8 cellular contexts compared by ENCODE assay signal in the genomic region with DNA sequence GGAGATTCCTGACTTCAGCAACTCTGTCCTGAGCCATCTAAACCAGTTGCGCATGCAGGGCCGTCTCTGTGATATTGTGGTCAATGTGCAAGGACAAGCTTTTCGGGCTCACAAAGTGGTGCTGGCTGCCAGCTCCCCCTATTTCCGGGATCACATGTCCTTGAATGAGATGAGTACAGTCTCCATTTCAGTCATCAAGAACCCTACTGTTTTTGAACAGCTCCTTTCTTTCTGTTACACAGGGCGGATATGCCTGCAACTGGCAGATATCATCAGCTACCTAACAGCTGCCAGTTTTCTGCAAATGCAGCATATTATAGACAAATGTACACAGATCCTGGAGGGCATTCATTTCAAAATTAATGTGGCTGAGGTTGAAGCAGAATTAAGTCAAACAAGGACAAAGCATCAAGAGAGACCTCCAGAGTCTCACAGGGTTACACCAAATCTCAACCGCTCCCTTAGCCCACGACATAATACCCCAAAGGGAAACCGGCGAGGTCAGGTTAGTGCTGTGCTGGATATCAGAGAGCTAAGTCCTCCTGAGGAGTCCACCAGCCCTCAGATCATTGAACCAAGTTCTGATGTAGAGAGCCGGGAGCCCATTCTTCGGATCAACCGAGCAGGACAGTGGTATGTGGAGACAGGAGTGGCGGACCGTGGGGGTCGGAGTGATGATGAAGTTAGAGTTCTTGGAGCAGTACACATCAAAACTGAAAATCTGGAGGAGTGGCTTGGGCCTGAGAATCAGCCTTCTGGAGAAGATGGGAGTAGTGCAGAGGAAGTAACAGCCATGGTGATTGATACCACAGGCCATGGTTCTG. TPM values are rescaled to one million over a fixed set of nuclear protein-coding genes. Genes with fewer than 3 reads are reported as not detected.
DNase-seq lines count a peak whose midpoint lies in the region; ATAC-seq and TF ChIP-seq lines count a peak whose summit lies in the region.

No MANE protein-coding gene starts in this region.

- peak overlapping the region in 1 of 10 donors; percentile 17 for H3K4me3 ChIP-seq in heart right ventricle
- peak overlapping the region; percentile 90 for H3K4me3 ChIP-seq in OCI-LY3 (ENCODE audit: low read length)
- no peak overlapping the region for H3K4me3 ChIP-seq in thymus (ENCODE audit: low read length)
- H3K4me3 ChIP-seq in hepatocyte: no peak overlapping the region
- no peak overlapping the region for H3K4me3 ChIP-seq in HAP-1

- no peak for TF ChIP-seq CTCF in heart right ventricle (IDR thresholded peaks at IDR 0.05)
- no peak for TF ChIP-seq CTCF in OCI-LY3 (IDR thresholded peaks at IDR 0.05; ENCODE audit: low read depth, low read length)
- TF ChIP-seq CTCF in hepatocyte (IDR thresholded peaks at IDR 0.05; ENCODE audit: poor library complexity): no peak

- no peak for ATAC-seq in heart right ventricle
- ATAC-seq in left cardiac atrium: no peak

- H3K36me3 ChIP-seq in heart right ventricle (peaks cover 0 to 64% (median 12%) of the 10 kb centered on the region in 9 donors), OCI-LY3 (replicated peaks; ENCODE audit: low read depth, low read length) (peaks cover 29% of the 10 kb centered on the region), thymus (ENCODE audit: control insufficient read depth, insufficient read depth) (peaks cover 8% of the 10 kb centered on the region), hepatocyte (replicated peaks; ENCODE audit: insufficient read depth, low read depth) (no peaks in the 10 kb centered on the region), HAP-1 (replicated peaks) (peaks cover 30% of the 10 kb centered on the region)

- in situ Hi-C loops in HAP-1 (cut with MboI; ENCODE audit: low sequenced_read_pairs): no loop called here

- WGBS in heart right ventricle, 2 donors: 67 to 81% methylated on average over 15 of the region's 15 CpGs
- WGBS in thymus: 85% methylated on average over 15 of the region's 15 CpGs
- WGBS in hepatocyte (ENCODE audit: low lambda C conversion rate, missing lambda C conversion rate): 95% methylated on average over 15 of the region's 15 CpGs

- H3K79me2 ChIP-seq in OCI-LY3 (ENCODE audit: low read length) (peaks cover 27% of the 10 kb centered on the region), hepatocyte (peaks cover 27% of the 10 kb centered on the region)

- H3K27me3 ChIP-seq in heart right ventricle (no peaks in the 10 kb centered on the region), OCI-LY3 (ENCODE audit: low read depth, low read length) (no peaks in the 10 kb centered on the region), thymus (ENCODE audit: control insufficient read depth, insufficient read depth) (no peaks in the 10 kb centered on the region), hepatocyte (no peaks in the 10 kb centered on the region), HAP-1 (ENCODE audit: low read depth) (no peaks in the 10 kb centered on the region)

- peak overlapping the region; percentile 86 for H3K9ac ChIP-seq in OCI-LY3 (ENCODE audit: low read length)

- DNase-seq in heart right ventricle (no peak), left cardiac atrium (no peak), erythroblast (lab: John Stamatoyannopoulos, UW) (peak; percentile 43 to 73), AG20443 (ENCODE audit: low spot score) (no peak), hepatocyte (ENCODE audit: low spot score) (no peak), HAP-1 (ENCODE audit: low spot score in 2 of 2) (no peak)

- intact Hi-C loops in heart right ventricle (cut with DNase I) (no loop called here), left cardiac atrium (cut with DNase I) (no loop called here)

- H3K27ac ChIP-seq in heart right ventricle (peak overlapping the region in 7 of 10 donors; percentile 22 to 99 (median 98)), OCI-LY3 (ENCODE audit: low read length) (peak overlapping the region; percentile 84), thymus (ENCODE audit: low read depth) (peak overlapping the region; percentile 84), hepatocyte (no peak overlapping the region)

- no peaks in the 10 kb centered on the region for H3K9me3 ChIP-seq in heart right ventricle
- H3K9me3 ChIP-seq in OCI-LY3 (ENCODE audit: insufficient read depth, low read length): no peaks in the 10 kb centered on the region
- H3K9me3 ChIP-seq in thymus (ENCODE audit: control insufficient read depth): no peaks in the 10 kb centered on the region
- H3K9me3 ChIP-seq in hepatocyte (ENCODE audit: low read depth): no peaks in the 10 kb centered on the region
- H3K9me3 ChIP-seq in HAP-1: no peaks in the 10 kb centered on the region

- H3K4me2 ChIP-seq in OCI-LY3 (ENCODE audit: low read length) (peak overlapping the region; percentile 74), hepatocyte (no peak overlapping the region)

- H3K4me1 ChIP-seq in heart right ventricle (peaks cover 4 to 53% (median 50%) of the 10 kb centered on the region in 9 donors), OCI-LY3 (ENCODE audit: low read length) (peaks cover 38% of the 10 kb centered on the region), thymus (ENCODE audit: control insufficient read depth, insufficient read depth, low read length) (no peaks in the 10 kb centered on the region), hepatocyte (ENCODE audit: insufficient read depth) (peaks cover 8% of the 10 kb centered on the region), HAP-1 (peaks cover 7% of the 10 kb centered on the region)

- H3K9me2 ChIP-seq in hepatocyte (replicated peaks; ENCODE audit: insufficient read depth): no peaks in the 10 kb centered on the region

- TF ChIP-seq POLR2A in erythroblast (IDR thresholded peaks at IDR 0.05; ENCODE audit: low read length): peak; percentile 34

- H2AFZ ChIP-seq in OCI-LY3 (ENCODE audit: low read depth, low read length) (peak overlapping the region; percentile 49), hepatocyte (no peak overlapping the region)

- peaks cover 15% of the 10 kb centered on the region for H4K20me1 ChIP-seq in OCI-LY3 (ENCODE audit: insufficient read depth, low read length)
- peaks cover 16% of the 10 kb centered on the region for H4K20me1 ChIP-seq in hepatocyte (ENCODE audit: insufficient read depth, poor library complexity, severe bottlenecking)

RNA-seq across cellular contexts. Expression of a gene that starts 2.3 kb away (rescaled TPM):
- total RNA-seq in heart right ventricle: 10 to 100 TPM in 8 of 10 donors, 1 to 10 TPM in 2; 8.5 to 15.2 (median 11.3) TPM
- 1 to 10 TPM in 1 of 2 donors, under 1 TPM in 1; 0.55 to 3.4 TPM for polyA plus RNA-seq in heart right ventricle
- 1 to 10 TPM; 9.3 to 9.4 TPM for total RNA-seq in left cardiac atrium
- polyA plus RNA-seq in thymus: 4.1 TPM
- 9.2 and 9.3 TPM in 2 replicates for total RNA-seq in hepatocyte
- polyA plus RNA-seq in hepatocyte: 0.99 and 1.0 TPM in 2 replicates

RNA-seq across cellular contexts. Expression of a gene that starts 2.7 kb away (rescaled TPM):
- total RNA-seq in heart right ventricle (10 to 100 TPM; 33.1 to 74.1 (median 42.4) TPM), left cardiac atrium (100 to 1,000 TPM in 1 of 2 donors, 10 to 100 TPM in 1; 84.3 to 108 TPM), hepatocyte (495 and 553 TPM in 2 replicates)
- polyA plus RNA-seq in heart right ventricle (100 to 1,000 TPM; 150 to 151 TPM), thymus (1,180 TPM), hepatocyte (162 and 174 TPM in 2 replicates)

RNA-seq across cellular contexts. Expression of a gene that starts 45.8 kb away (rescaled TPM):
- total RNA-seq in heart right ventricle: 1 to 10 TPM; 2.4 to 7.0 (median 3.5) TPM
- polyA plus RNA-seq in heart right ventricle: 1 to 10 TPM; 1.7 to 2.0 TPM
- 1 to 10 TPM; 4.3 to 4.9 TPM for total RNA-seq in left cardiac atrium
- polyA plus RNA-seq in thymus: 6.3 TPM
- 6.1 and 8.4 TPM in 2 replicates for total RNA-seq in hepatocyte
- 4.2 and 5.8 TPM in 2 replicates for polyA plus RNA-seq in hepatocyte

RNA-seq across cellular contexts. Expression of a gene that starts 46.0 kb away (rescaled TPM):
- total RNA-seq in heart right ventricle (10 to 100 TPM; 11.3 to 22.8 (median 16.0) TPM), left cardiac atrium (10 to 100 TPM; 13.1 to 13.2 TPM), hepatocyte (17.4 and 17.7 TPM in 2 replicates)
- polyA plus RNA-seq in heart right ventricle (1 to 10 TPM; 5.0 to 7.2 TPM), thymus (8.0 TPM), hepatocyte (9.5 and 13.1 TPM in 2 replicates)

RNA-seq across cellular contexts. Expression of a gene that starts 46.7 kb away (rescaled TPM):
- total RNA-seq in heart right ventricle (under 1 TPM in 2 of 10 donors, not detected in 8; 0.34 to 0.44 TPM), left cardiac atrium (under 1 TPM; 0.21 to 0.35 TPM), hepatocyte (123 and 125 TPM in 2 replicates)
- polyA plus RNA-seq in heart right ventricle (under 1 TPM in 1 of 2 donors, not detected in 1; 0.20 TPM), thymus (0.43 TPM), hepatocyte (53.5 and 85.4 TPM in 2 replicates)

Comparison
In these comparisons a context has a peak if more than half of its experiments do, and no peak if none do; other contexts are left out.
1. DNase-seq: peak in erythroblast (2 of 2); none in heart right ventricle (0 of 2), left cardiac atrium (single experiment), AG20443 (single experiment), hepatocyte (single experiment) and HAP-1 (0 of 2).